8 cellular contexts compared by ENCODE assay signal in genomic region chr2:184599054-184599874, GRCh38. TPM values are rescaled to one million over a fixed set of nuclear protein-coding genes. Genes with fewer than 3 reads are reported as not detected.
A peak's percentile ranks its signal among the peaks of the same experiment; 100 is the strongest.
DNase-seq lines count a peak whose midpoint lies in the region; ATAC-seq and FAIRE-seq lines count a peak whose summit lies in the region.
"Had no signal": no experiment of that assay in that cellular context is flagged by ENCODE, and none has a peak within 500 bp of the region (broad histone marks: within the 10 kb centered on the region; RNA-seq: fewer than 3 reads in every experiment).

No MANE protein-coding gene starts in this region.

- H3K4me3 Mint-ChIP-seq in activated T-helper 2 cell treated with anti-CD3 and anti-CD28 coated beads, Interferon-gamma antibody, Interleukin-2, Interleukin-4, amounts not matched to agents 10 μg/mL and 5 μg/mL and 100 μg/mL, durations not matched to agents 14 hours and 24 hours and 36 hours (ENCODE audit: low read depth) = peak overlapping the region; percentile 52
- peak overlapping the region; percentile 13 to 63 (median 22) for H3K4me3 Mint-ChIP-seq in immature natural killer cell
- peak overlapping the region; percentile 62 to 65 for H3K4me3 Mint-ChIP-seq in stimulated activated naive CD8-positive, alpha-beta T cell treated with anti-CD3 and anti-CD28 coated beads, Interleukin-15, amount 100 ng/mL, for 72 hours

- no peak overlapping the region for H3K27ac Mint-ChIP-seq in activated T-helper 2 cell treated with anti-CD3 and anti-CD28 coated beads, Interferon-gamma antibody, Interleukin-2, Interleukin-4, amounts not matched to agents 10 μg/mL and 5 μg/mL and 100 μg/mL, durations not matched to agents 14 hours and 24 hours and 36 hours
- no peak overlapping the region for H3K27ac Mint-ChIP-seq in immature natural killer cell
- no peak overlapping the region for H3K27ac Mint-ChIP-seq in stimulated activated naive CD8-positive, alpha-beta T cell treated with anti-CD3 and anti-CD28 coated beads, Interleukin-15, amount 100 ng/mL, for 72 hours

- peaks cover 3% of the 10 kb centered on the region for H3K4me1 Mint-ChIP-seq in activated T-helper 2 cell treated with anti-CD3 and anti-CD28 coated beads, Interferon-gamma antibody, Interleukin-2, Interleukin-4, amounts not matched to agents 10 μg/mL and 5 μg/mL and 100 μg/mL, durations not matched to agents 14 hours and 24 hours and 36 hours (ENCODE audit: low read depth)
- H3K4me1 Mint-ChIP-seq in immature natural killer cell = peaks cover 2 to 6% of the 10 kb centered on the region in 2 donors
- H3K4me1 Mint-ChIP-seq in stimulated activated naive CD8-positive, alpha-beta T cell treated with anti-CD3 and anti-CD28 coated beads, Interleukin-15, amount 100 ng/mL, for 72 hours = peaks cover 20% of the 10 kb centered on the region

- in situ Hi-C loops in KBM-7 (cut with MboI; ENCODE audit: low pct_unique_long_range_greater_than_20kb, low sequenced_read_pairs) = no loop called here

- no peak for DNase-seq in GM18507 (ENCODE audit: extremely low spot score, insufficient read length, low read depth)
- peak; percentile 83 for DNase-seq in KBM-7
- DNase-seq in activated T-helper 2 cell treated with anti-CD3 and anti-CD28 coated beads, Interferon-gamma antibody, Interleukin-2, Interleukin-4, amounts not matched to agents 10 μg/mL and 5 μg/mL and 100 μg/mL, durations not matched to agents 14 hours and 24 hours and 36 hours (ENCODE audit: low spot score) = no peak
- no peak for DNase-seq in immature natural killer cell
- no peak for DNase-seq in stimulated activated naive CD8-positive, alpha-beta T cell treated with anti-CD3 and anti-CD28 coated beads, Interleukin-15, amount 100 ng/mL, for 72 hours
- DNase-seq in stimulated activated naive CD4-positive, alpha-beta T cell treated with Interleukin-2 at 50 U/mL for 16 hours (lab: John Stamatoyannopoulos, UW) = no peak

- FAIRE-seq in GM18507 (lab: Jason Lieb, UNC) = peak; percentile 54
- FAIRE-seq: TTC549 had no signal

- intact Hi-C loops in activated T-helper 2 cell treated with anti-CD3 and anti-CD28 coated beads, Interferon-gamma antibody, Interleukin-2, Interleukin-4, amounts not matched to agents 10 μg/mL and 5 μg/mL and 100 μg/mL, durations not matched to agents 14 hours and 24 hours and 36 hours (cut with micrococcal nuclease) = no loop called here

- H3K9me3 Mint-ChIP-seq in activated T-helper 2 cell treated with anti-CD3 and anti-CD28 coated beads, Interferon-gamma antibody, Interleukin-2, Interleukin-4, amounts not matched to agents 10 μg/mL and 5 μg/mL and 100 μg/mL, durations not matched to agents 14 hours and 24 hours and 36 hours = no peaks in the 10 kb centered on the region
- peaks cover 5 to 33% (median 18%) of the 10 kb centered on the region in 6 donors for H3K9me3 Mint-ChIP-seq in immature natural killer cell
- no peaks in the 10 kb centered on the region for H3K9me3 Mint-ChIP-seq in stimulated activated naive CD8-positive, alpha-beta T cell treated with anti-CD3 and anti-CD28 coated beads, Interleukin-15, amount 100 ng/mL, for 72 hours

- ATAC-seq in stimulated activated naive CD8-positive, alpha-beta T cell treated with anti-CD3 and anti-CD28 coated beads, Interleukin-15, amount 100 ng/mL, for 72 hours = no peak
- no peak for ATAC-seq in GM21576 (IDR thresholded peaks at IDR 0.05; ENCODE audit: unreplicated experiment)

- H3K36me3 Mint-ChIP-seq in activated T-helper 2 cell treated with anti-CD3 and anti-CD28 coated beads, Interferon-gamma antibody, Interleukin-2, Interleukin-4, amounts not matched to agents 10 μg/mL and 5 μg/mL and 100 μg/mL, durations not matched to agents 14 hours and 24 hours and 36 hours (ENCODE audit: low read depth) = no peaks in the 10 kb centered on the region
- peaks cover 0 to 5% (median 0%) of the 10 kb centered on the region in 3 donors for H3K36me3 Mint-ChIP-seq in immature natural killer cell

- peaks cover 44% of the 10 kb centered on the region for H3K27me3 Mint-ChIP-seq in activated T-helper 2 cell treated with anti-CD3 and anti-CD28 coated beads, Interferon-gamma antibody, Interleukin-2, Interleukin-4, amounts not matched to agents 10 μg/mL and 5 μg/mL and 100 μg/mL, durations not matched to agents 14 hours and 24 hours and 36 hours (ENCODE audit: low read depth)
- H3K27me3 Mint-ChIP-seq in immature natural killer cell (ENCODE audit: low read depth in 3 of 3) = peaks cover 8 to 9% (median 9%) of the 10 kb centered on the region in 3 donors
- peaks cover 58% of the 10 kb centered on the region for H3K27me3 Mint-ChIP-seq in stimulated activated naive CD8-positive, alpha-beta T cell treated with anti-CD3 and anti-CD28 coated beads, Interleukin-15, amount 100 ng/mL, for 72 hours

RNA-seq across cellular contexts. Expression of gene ZNF804A, which starts 0.9 kb away (rescaled TPM):
- total RNA-seq in activated T-helper 2 cell treated with anti-CD3 and anti-CD28 coated beads, Interferon-gamma antibody, Interleukin-2, Interleukin-4, amounts not matched to agents 10 μg/mL and 5 μg/mL and 100 μg/mL, durations not matched to agents 14 hours and 24 hours and 36 hours = not detected in 2 replicates
- under 1 TPM in 2 of 3 donors, not detected in 1; 0.03 to 0.09 TPM for polyA plus RNA-seq in immature natural killer cell
